ENCODE assay signal across 27 cellular contexts in the genomic region with DNA sequence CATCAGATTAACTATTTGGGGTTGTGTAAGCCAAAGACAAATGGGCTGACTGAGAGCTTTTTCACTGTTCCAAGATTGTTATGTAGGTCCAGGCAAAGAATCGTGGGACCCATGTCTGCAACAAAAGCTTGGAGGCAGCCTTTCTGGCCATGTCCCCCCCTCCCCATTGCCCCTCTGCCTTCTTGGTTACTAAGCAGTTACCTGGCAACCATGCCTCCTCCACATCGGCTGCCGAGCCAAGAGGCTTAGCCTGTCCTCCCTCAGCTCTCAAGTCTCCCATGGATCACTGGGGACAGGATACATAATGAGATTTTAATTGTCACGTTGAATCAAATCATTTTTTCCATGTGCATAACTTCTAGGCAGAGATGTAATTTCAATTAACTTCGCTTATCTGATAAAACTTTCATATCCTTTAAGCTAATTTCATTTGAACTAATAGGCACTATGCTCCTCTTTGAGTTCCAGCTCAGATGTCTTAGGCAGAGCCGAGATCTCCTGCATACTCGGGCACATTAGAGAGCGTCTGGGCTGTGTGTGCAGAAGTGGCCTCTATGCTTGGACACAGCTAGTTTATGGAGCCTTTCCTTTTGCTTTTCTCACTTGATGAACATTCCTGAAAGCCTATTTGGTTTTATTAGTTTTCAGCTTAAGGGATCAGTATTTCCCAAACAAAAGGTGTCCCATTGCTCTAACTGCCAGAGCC.
DNase-seq lines count a peak whose midpoint lies in the region; ATAC-seq and TF ChIP-seq lines count a peak whose summit lies in the region.
"Had no signal": no experiment of that assay in that cellular context is flagged by ENCODE, and none has a peak within 500 bp of the region (broad histone marks: within the 10 kb centered on the region; RNA-seq: fewer than 3 reads in every experiment).

No MANE protein-coding gene starts in this region.

- H3K36me3 Mint-ChIP-seq in GM23338 (ENCODE audit: low read depth) (no peaks in the 10 kb centered on the region), osteocyte (ENCODE audit: unreplicated experiment) (no peaks in the 10 kb centered on the region)
- H3K36me3 Mint-ChIP-seq: activated naive CD4-positive, alpha-beta T cell treated with anti-CD3 and anti-CD28 coated beads, Interleukin-2, amount 50 U/mL, for 72 hours; mesothelial cell of epicardium; naive thymus-derived CD8-positive, alpha-beta T cell had no signal

- TF ChIP-seq CTCF in GM23338 (conservative IDR thresholded peaks at IDR 0.05; ENCODE audit: low read depth in 2 of 2), result no peak
- no peak for TF ChIP-seq CTCF in SK-N-SH (IDR thresholded peaks at IDR 0.05)
- TF ChIP-seq CTCF in hepatocyte (IDR thresholded peaks at IDR 0.05; ENCODE audit: poor library complexity), result no peak
- no peak for TF ChIP-seq CTCF in osteocyte (IDR thresholded peaks at IDR 0.05)

- H3K27me3 ChIP-seq in GM23338 (ENCODE audit: insufficient read depth) (no peaks in the 10 kb centered on the region), SK-N-SH (ENCODE audit: insufficient read depth) (no peaks in the 10 kb centered on the region), hepatocyte (no peaks in the 10 kb centered on the region)
- H3K27me3 ChIP-seq: thyroid gland had no signal

- TF ChIP-seq RAD21 in SK-N-SH (IDR thresholded peaks at IDR 0.05; ENCODE audit: low read length), result no peak

- H3K4me1 Mint-ChIP-seq in GM23338, result peaks cover 25% of the 10 kb centered on the region
- H3K4me1 Mint-ChIP-seq in osteocyte (ENCODE audit: unreplicated experiment), result no peaks in the 10 kb centered on the region
- H3K4me1 Mint-ChIP-seq: naive thymus-derived CD8-positive, alpha-beta T cell had no signal

- H3F3A ChIP-seq in GM23338 (replicated peaks; ENCODE audit: low read depth) (no peaks in the 10 kb centered on the region), SK-N-SH (replicated peaks; ENCODE audit: insufficient read depth) (no peaks in the 10 kb centered on the region)

- H3K27ac ChIP-seq in GM23338 (ENCODE audit: low read depth) (no peak overlapping the region), SK-N-SH (ENCODE audit: low read depth in 2 of 2, low read length in 1 of 2) (no peak overlapping the region), hepatocyte (peak overlapping the region; percentile 43)
- H3K27ac ChIP-seq: heart left ventricle, PC-9, thyroid gland had no signal

- 17% methylated on average over 8 of the region's 8 CpGs for WGBS in SK-N-SH (ENCODE audit: low lambda C conversion rate)
- 40% methylated on average over 8 of the region's 8 CpGs for WGBS in hepatocyte (ENCODE audit: low lambda C conversion rate, missing lambda C conversion rate)

- H4K20me1 ChIP-seq in GM23338 (replicated peaks; ENCODE audit: insufficient read depth) (no peaks in the 10 kb centered on the region), SK-N-SH (ENCODE audit: insufficient read depth) (no peaks in the 10 kb centered on the region), hepatocyte (ENCODE audit: insufficient read depth, poor library complexity, severe bottlenecking) (no peaks in the 10 kb centered on the region)

- H3K9ac ChIP-seq in SK-N-SH, result no peak overlapping the region

- H3K4me2 ChIP-seq in GM23338 (no peak overlapping the region), SK-N-SH (no peak overlapping the region), hepatocyte (peak overlapping the region; percentile 19)
- H3K4me2 ChIP-seq: PC-9 had no signal

- H3K9me3 ChIP-seq in SK-N-SH, result no peaks in the 10 kb centered on the region
- H3K9me3 ChIP-seq in hepatocyte (ENCODE audit: low read depth), result no peaks in the 10 kb centered on the region
- H3K9me3 ChIP-seq: heart left ventricle, thyroid gland had no signal

- H2AFZ ChIP-seq in GM23338, result no peak overlapping the region
- no peak overlapping the region for H2AFZ ChIP-seq in SK-N-SH (ENCODE audit: low read depth)
- H2AFZ ChIP-seq in hepatocyte, result no peak overlapping the region
- H2AFZ ChIP-seq: PC-9 had no signal

- DNase-seq in GM23338 (ENCODE audit: low spot score), result peak; percentile 5
- DNase-seq in SK-N-SH, result peak; percentile 38
- DNase-seq in hepatocyte (ENCODE audit: low spot score), result no peak
- peak; percentile 44 for DNase-seq in osteocyte (ENCODE audit: extremely low spot score, unreplicated experiment)
- DNase-seq in NCI-H1105 (lab: John Stamatoyannopoulos, UW), result no peak
- no peak for DNase-seq in COLO668 (lab: John Stamatoyannopoulos, UW; ENCODE audit: unreplicated experiment)
- DNase-seq: activated CD4-positive, alpha-beta T cell treated with anti-CD3 and anti-CD28 coated beads, Interleukin-2, amount 50 U/mL, for 48 hours; activated CD8-positive, alpha-beta memory T cell treated with anti-CD3 and anti-CD28 coated beads, Interleukin-2, amount 50 U/mL, for 48 hours; CD4-positive, alpha-beta T cell; dermis blood vessel endothelial cell; DMS153; heart left ventricle; naive thymus-derived CD8-positive, alpha-beta T cell; NCI-H187 treated with DMSO at 0.1 percent for 48 hours; NCI-H226; PC-9; posterior cingulate gyrus; Right ventricle myocardium superior; SW 1271; T1000; thyroid gland had no signal

- POLR2A ChIA-PET in SK-N-SH (lab: Yijun Ruan, JAX), result no interaction called here

- H3K79me2 ChIP-seq in GM23338 (replicated peaks; ENCODE audit: insufficient read depth), result no peaks in the 10 kb centered on the region
- no peaks in the 10 kb centered on the region for H3K79me2 ChIP-seq in SK-N-SH (ENCODE audit: insufficient read depth)
- peaks cover 19% of the 10 kb centered on the region for H3K79me2 ChIP-seq in hepatocyte

- peak in 1 of 2 experiments; percentile 9; a peak in 1 of 4 replicates for TF ChIP-seq EP300 in SK-N-SH (IDR thresholded peaks at IDR 0.05; ENCODE audit: borderline replicate concordance in 1 of 2, low read depth in 1 of 2, low read length in 1 of 2)

- H3K4me1 ChIP-seq in GM23338 (ENCODE audit: insufficient read depth) (peaks cover 25% of the 10 kb centered on the region), SK-N-SH (ENCODE audit: control insufficient read depth in 1 of 2, insufficient read depth in 2 of 2, low read depth in 1 of 2, low read length in 1 of 2) (peaks cover 0 to 5% of the 10 kb centered on the region in 2 experiments; a peak in 1 of 4 replicates), hepatocyte (ENCODE audit: insufficient read depth) (peaks cover 8% of the 10 kb centered on the region)
- H3K4me1 ChIP-seq: heart left ventricle, thyroid gland had no signal

- H3K36me3 ChIP-seq in GM23338 (ENCODE audit: insufficient read depth) (no peaks in the 10 kb centered on the region), SK-N-SH (replicated peaks in 1 of 2; ENCODE audit: control insufficient read depth in 1 of 2, insufficient read depth in 2 of 2, low read length in 1 of 2) (no peaks in the 10 kb centered on the region), hepatocyte (replicated peaks; ENCODE audit: insufficient read depth, low read depth) (no peaks in the 10 kb centered on the region)
- H3K36me3 ChIP-seq: heart left ventricle, thyroid gland had no signal

- peak; percentile 29; the same call in 1 of the 3 replicates for ATAC-seq in GM23338
- ATAC-seq in GM19452 (IDR thresholded peaks at IDR 0.05; ENCODE audit: unreplicated experiment), result no peak
- ATAC-seq in GM19328 (IDR thresholded peaks at IDR 0.05; ENCODE audit: unreplicated experiment), result no peak
- ATAC-seq: activated naive CD4-positive, alpha-beta T cell treated with anti-CD3 and anti-CD28 coated beads, Interleukin-2, amount 50 U/mL, for 72 hours; heart left ventricle; naive thymus-derived CD8-positive, alpha-beta T cell had no signal

- H3K4me3 Mint-ChIP-seq in GM23338 (no peak overlapping the region), osteocyte (ENCODE audit: unreplicated experiment) (no peak overlapping the region)
- H3K4me3 Mint-ChIP-seq: CD4-positive, alpha-beta T cell; mesothelial cell of epicardium; naive thymus-derived CD8-positive, alpha-beta T cell; stimulated activated naive CD8-positive, alpha-beta T cell treated with anti-CD3 and anti-CD28 coated beads, Interleukin-15, Interleukin-2, amounts not matched to agents 100 ng/mL and 50 ng/mL, for 24 hours had no signal

- CTCF ChIA-PET in SK-N-SH (lab: Yijun Ruan, JAX), result interaction anchor here (1.5 to 1.8 kb wide), 3 partner anchors 42 to 62 kb away, joined by 3 to 7 read pairs (median 6); no protein-coding TSS in a partner anchor

- H3K27ac Mint-ChIP-seq in GM23338 (no peak overlapping the region), osteocyte (ENCODE audit: unreplicated experiment) (no peak overlapping the region)
- H3K27ac Mint-ChIP-seq: activated naive CD4-positive, alpha-beta T cell treated with anti-CD3 and anti-CD28 coated beads, Interleukin-2, amount 50 U/mL, for 72 hours; activated T-helper 2 cell treated with anti-CD3 and anti-CD28 coated beads, Interferon-gamma antibody, Interleukin-2, Interleukin-4, amounts not matched to agents 10 μg/mL and 5 μg/mL and 100 μg/mL, durations not matched to agents 14 hours and 24 hours and 36 hours; CD4-positive, alpha-beta T cell; mesothelial cell of epicardium; naive thymus-derived CD8-positive, alpha-beta T cell; stimulated activated naive CD8-positive, alpha-beta T cell treated with anti-CD3 and anti-CD28 coated beads, Interleukin-15, Interleukin-2, amounts not matched to agents 100 ng/mL and 50 ng/mL, for 24 hours had no signal

- H3K9me3 Mint-ChIP-seq in GM23338 (no peaks in the 10 kb centered on the region), osteocyte (ENCODE audit: unreplicated experiment) (peaks cover 7% of the 10 kb centered on the region)
- H3K9me3 Mint-ChIP-seq: activated T-helper 2 cell treated with anti-CD3 and anti-CD28 coated beads, Interferon-gamma antibody, Interleukin-2, Interleukin-4, amounts not matched to agents 10 μg/mL and 5 μg/mL and 100 μg/mL, durations not matched to agents 14 hours and 24 hours and 36 hours; mesothelial cell of epicardium; stimulated activated naive CD8-positive, alpha-beta T cell treated with anti-CD3 and anti-CD28 coated beads, Interleukin-15, Interleukin-2, amounts not matched to agents 100 ng/mL and 50 ng/mL, for 24 hours had no signal

- H3K27me3 Mint-ChIP-seq in GM23338 (ENCODE audit: insufficient read depth, low read depth, poor library complexity) (peaks cover 6% of the 10 kb centered on the region), osteocyte (ENCODE audit: unreplicated experiment) (no peaks in the 10 kb centered on the region)
- H3K27me3 Mint-ChIP-seq: CD4-positive, alpha-beta T cell; stimulated activated naive CD8-positive, alpha-beta T cell treated with anti-CD3 and anti-CD28 coated beads, Interleukin-15, Interleukin-2, amounts not matched to agents 100 ng/mL and 50 ng/mL, for 24 hours had no signal

- H3K9me2 ChIP-seq in GM23338 (ENCODE audit: insufficient read depth) (0 out of 2 replicates have a peak, but pooled peaks cover 4% of the 10 kb centered on the region), SK-N-SH (no peaks in the 10 kb centered on the region), hepatocyte (replicated peaks; ENCODE audit: insufficient read depth) (no peaks in the 10 kb centered on the region)

- H3K4me3 ChIP-seq in GM23338 (no peak overlapping the region), SK-N-SH (ENCODE audit: low read depth in 2 of 2, low read length in 1 of 2) (no peak overlapping the region), hepatocyte (no peak overlapping the region)
- H3K4me3 ChIP-seq: heart left ventricle, PC-9, thyroid gland had no signal

TF ChIP-seq in GM23338, 12 proteins besides CTCF, POLR2A, EP300 and RAD21 (continues in another document):
- no peak for TF ChIP-seq JUNB (IDR thresholded peaks at IDR 0.05; ENCODE audit: unreplicated experiment)

TF ChIP-seq in SK-N-SH, 30 proteins besides CTCF, POLR2A, EP300 and RAD21 (continues in another document):
- TF ChIP-seq MXI1 (IDR thresholded peaks at IDR 0.05; ENCODE audit: low read depth, low read length), result no peak

Comparison
In these comparisons a context has a peak if more than half of its experiments do, and no peak if none do; other contexts are left out.
1. DNase-seq: peak in GM23338 (single experiment), SK-N-SH (single experiment) and osteocyte (single experiment); none in hepatocyte (single experiment), NCI-H1105 (single experiment) and COLO668 (single experiment).